ENCODE assay signal across 8 cellular contexts in the genomic region with DNA sequence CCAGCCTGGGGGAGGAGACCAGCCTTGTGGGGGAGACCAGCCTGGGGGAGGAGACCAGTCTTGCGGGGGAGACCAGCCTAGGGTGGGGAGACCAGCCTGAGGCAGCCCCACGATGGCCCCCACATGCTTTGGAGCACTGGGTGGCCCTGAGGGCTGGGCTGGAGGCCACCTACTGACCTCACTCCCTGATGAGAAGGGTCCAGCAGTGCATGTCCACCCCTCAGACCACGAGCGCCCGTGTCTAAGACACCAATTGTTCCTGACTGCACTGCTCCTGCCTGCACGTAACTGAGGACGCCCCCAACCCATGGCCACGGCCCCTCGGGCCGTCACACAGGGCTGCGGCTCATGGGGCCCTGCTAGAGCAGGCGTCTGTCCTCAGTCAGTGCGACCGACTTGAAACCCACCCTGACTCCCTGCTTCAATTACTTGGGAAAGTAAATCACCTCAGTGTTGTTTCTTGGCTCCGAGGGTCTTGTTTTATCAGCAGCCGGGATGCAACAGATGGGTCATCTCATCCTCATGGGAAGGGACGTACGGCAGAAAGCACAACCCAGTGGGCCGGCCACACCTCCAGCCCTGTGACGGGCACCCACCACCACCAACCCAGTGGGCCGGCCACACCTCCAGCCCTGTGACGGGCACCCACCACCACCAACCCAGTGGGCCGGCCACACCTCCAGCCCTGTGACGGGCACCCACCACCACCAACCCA. TPM values are rescaled to one million over a fixed set of nuclear protein-coding genes. Genes with fewer than 3 reads are reported as not detected.
DNase-seq lines count a peak whose midpoint lies in the region; ATAC-seq and TF ChIP-seq lines count a peak whose summit lies in the region.

A gene (minus strand): TSS at position 550 of the 715 bp plus-strand sequence. CDS start 1,643 bp downstream, outside the sequence.

- H3K4me2 ChIP-seq in DND-41 (ENCODE audit: insufficient read depth, low read length) (peak within 1 kb of the TSS; percentile 43), OCI-LY7 (ENCODE audit: low read length) (peak within 1 kb of the TSS; percentile 81)

- no peak for TF ChIP-seq CTCF in DND-41 (IDR thresholded peaks at IDR 0.05; ENCODE audit: borderline replicate concordance, extremely low read depth, low read length, poor library complexity, severe bottlenecking)
- TF ChIP-seq CTCF in OCI-LY7 (conservative IDR thresholded peaks at IDR 0.05; ENCODE audit: low read length), result no peak
- TF ChIP-seq CTCF in osteocyte (IDR thresholded peaks at IDR 0.05), result no peak
- no peak for TF ChIP-seq CTCF in type B pancreatic cell (conservative IDR thresholded peaks at IDR 0.05)

- no peaks in the 10 kb centered on the region for H3K9me3 Mint-ChIP-seq in activated naive CD8-positive, alpha-beta T cell treated with anti-CD3 and anti-CD28 coated beads for 36 hours
- no peaks in the 10 kb centered on the region for H3K9me3 Mint-ChIP-seq in osteocyte (ENCODE audit: unreplicated experiment)
- no peaks in the 10 kb centered on the region for H3K9me3 Mint-ChIP-seq in type B pancreatic cell

- H3K4me1 Mint-ChIP-seq in activated naive CD8-positive, alpha-beta T cell treated with anti-CD3 and anti-CD28 coated beads for 36 hours, result peaks cover 12% of the 10 kb centered on the region
- H3K4me1 Mint-ChIP-seq in osteocyte (ENCODE audit: unreplicated experiment) (peaks cover 25% of the 10 kb centered on the region), type B pancreatic cell (ENCODE audit: unreplicated experiment) (peaks cover 16% of the 10 kb centered on the region)

- no peaks in the 10 kb centered on the region for H3K27me3 ChIP-seq in DND-41 (ENCODE audit: insufficient read depth, low read length, poor library complexity)

- peaks cover 3% of the 10 kb centered on the region for H3K27me3 Mint-ChIP-seq in activated naive CD8-positive, alpha-beta T cell treated with anti-CD3 and anti-CD28 coated beads for 36 hours
- H3K27me3 Mint-ChIP-seq in osteocyte (ENCODE audit: unreplicated experiment) (no peaks in the 10 kb centered on the region), type B pancreatic cell (no peaks in the 10 kb centered on the region)

- ATAC-seq in DND-41 (ENCODE audit: insufficient read depth, low read depth) (no peak), HG02840 (IDR thresholded peaks at IDR 0.05; ENCODE audit: low FRiP score, unreplicated experiment) (peak; percentile 48), Right ventricle myocardium inferior (peak; percentile 79), GM21786 (IDR thresholded peaks at IDR 0.05; ENCODE audit: unreplicated experiment) (no peak)

- DNase-seq in DND-41, result no peak
- peak; percentile 46 for DNase-seq in OCI-LY7 (ENCODE audit: low spot score)
- DNase-seq in activated naive CD8-positive, alpha-beta T cell treated with anti-CD3 and anti-CD28 coated beads for 36 hours, result no peak
- DNase-seq in Right ventricle myocardium inferior (ENCODE audit: missing footprints), result peak; percentile 89
- peak; percentile 88 for DNase-seq in osteocyte (ENCODE audit: extremely low spot score, unreplicated experiment)
- peak; percentile 70 for DNase-seq in type B pancreatic cell (ENCODE audit: extremely low spot score, unreplicated experiment)

- H3K79me2 ChIP-seq in DND-41 (ENCODE audit: insufficient read depth, low read length) (no peaks in the 10 kb centered on the region), OCI-LY7 (ENCODE audit: insufficient read depth, low read depth, low read length) (no peaks in the 10 kb centered on the region)

- H3K4me3 Mint-ChIP-seq in activated naive CD8-positive, alpha-beta T cell treated with anti-CD3 and anti-CD28 coated beads for 36 hours, result peak within 1 kb of the TSS; percentile 77
- H3K4me3 Mint-ChIP-seq in osteocyte (ENCODE audit: unreplicated experiment) (peak within 1 kb of the TSS; percentile 89), type B pancreatic cell (peak within 1 kb of the TSS; percentile 94)

- peaks cover 8% of the 10 kb centered on the region for H3K4me1 ChIP-seq in DND-41 (ENCODE audit: insufficient read depth, low read length)
- H3K4me1 ChIP-seq in OCI-LY7 (ENCODE audit: insufficient read depth, low read length, poor library complexity, severe bottlenecking), result peaks cover 13% of the 10 kb centered on the region

- H3K9me2 ChIP-seq in OCI-LY7 (ENCODE audit: insufficient read depth, low read length), result no peaks in the 10 kb centered on the region

- peak within 1 kb of the TSS; percentile 76 for H3K27ac Mint-ChIP-seq in activated naive CD8-positive, alpha-beta T cell treated with anti-CD3 and anti-CD28 coated beads for 36 hours
- H3K27ac Mint-ChIP-seq in osteocyte (ENCODE audit: unreplicated experiment), result peak within 1 kb of the TSS; percentile 90
- peak within 1 kb of the TSS; percentile 95 for H3K27ac Mint-ChIP-seq in type B pancreatic cell

- H3K36me3 ChIP-seq in DND-41 (ENCODE audit: insufficient read depth, low read length) (peaks cover 8% of the 10 kb centered on the region; the same call in 1 of the 2 replicates), OCI-LY7 (ENCODE audit: insufficient read depth, low read length) (no peaks in the 10 kb centered on the region)

- BruUV-seq in OCI-LY7 (replicated peaks; lab: Mats Ljungman, UMichigan), result no TSS peak

- CTCF ChIA-PET in OCI-LY7 (lab: Charles Lee; ENCODE audit: unreplicated experiment), result no interaction called here

- H3K27ac ChIP-seq in DND-41 (ENCODE audit: low read length) (no peak within 1 kb of the TSS), OCI-LY7 (ENCODE audit: low read depth, low read length, poor library complexity, severe bottlenecking) (no peak within 1 kb of the TSS)

- no peaks in the 10 kb centered on the region for H3K36me3 Mint-ChIP-seq in activated naive CD8-positive, alpha-beta T cell treated with anti-CD3 and anti-CD28 coated beads for 36 hours
- H3K36me3 Mint-ChIP-seq in osteocyte (ENCODE audit: unreplicated experiment) (peaks cover 10% of the 10 kb centered on the region), type B pancreatic cell (no peaks in the 10 kb centered on the region)

- intact Hi-C loops in OCI-LY7 (cut with micrococcal nuclease; ENCODE audit: unreplicated experiment), result no loop called here
- intact Hi-C loops in Right ventricle myocardium inferior (cut with DNase I), result no loop called here

- H3K9me3 ChIP-seq in DND-41 (ENCODE audit: insufficient read depth, low read length, severe bottlenecking) (no peaks in the 10 kb centered on the region), OCI-LY7 (ENCODE audit: low read length) (no peaks in the 10 kb centered on the region)

- no peak within 1 kb of the TSS for H3K9ac ChIP-seq in DND-41 (ENCODE audit: low read depth, low read length)

- H2AFZ ChIP-seq in DND-41 (ENCODE audit: low read depth, low read length) (0 out of 2 replicates have a peak within 1 kb of the TSS, but pooled peaks have one; percentile 1), OCI-LY7 (ENCODE audit: low read length) (peak within 1 kb of the TSS; percentile 73; the same call in 1 of the 2 replicates)

- POLR2A ChIA-PET in OCI-LY7 (lab: Charles Lee), result interaction anchor here (0.6 kb wide), 1 partner anchor 67 kb away, joined by 3 read pairs; no protein-coding TSS in a partner anchor

- H4K20me1 ChIP-seq in DND-41 (ENCODE audit: insufficient read depth, low read length) (no peaks in the 10 kb centered on the region), OCI-LY7 (ENCODE audit: insufficient read depth, low read length) (no peaks in the 10 kb centered on the region)

- H3K4me3 ChIP-seq in DND-41 (ENCODE audit: low read depth in 1 of 2, low read length in 2 of 2), result peak within 1 kb of the TSS in 1 of 2 experiments; percentile 26; a peak in 1 of 4 replicates
- H3K4me3 ChIP-seq in OCI-LY7 (ENCODE audit: low read depth, low read length, poor library complexity, severe bottlenecking), result peak within 1 kb of the TSS; percentile 77

RNA-seq across cellular contexts. Expression of the gene that starts here (rescaled TPM):
- total RNA-seq in OCI-LY7 (2014; rRNA removed; shearing (Covaris generic)), result 2.0 and 4.7 TPM in 2 replicates
- total RNA-seq in OCI-LY7 (2022) (8.3 and 10.4 TPM in 2 replicates), Right ventricle myocardium inferior (7.7 TPM), osteocyte (17.5 and 18.9 TPM in 2 replicates), type B pancreatic cell (ENCODE audit: low replicate concordance) (18.5 and 24.7 TPM in 2 replicates)
- 1 to 10 TPM; 6.3 to 6.9 TPM for total RNA-seq in activated naive CD8-positive, alpha-beta T cell treated with anti-CD3 and anti-CD28 coated beads for 36 hours

Comparison
In these comparisons a context has a peak if more than half of its experiments do, and no peak if none do; other contexts are left out.
1. ATAC-seq: peak in HG02840 (single experiment) and Right ventricle myocardium inferior (single experiment); none in DND-41 (single experiment) and GM21786 (single experiment).
2. DNase-seq: peak in OCI-LY7 (single experiment), Right ventricle myocardium inferior (single experiment), osteocyte (single experiment) and type B pancreatic cell (single experiment); none in DND-41 (single experiment) and activated naive CD8-positive, alpha-beta T cell treated with anti-CD3 and anti-CD28 coated beads for 36 hours (single experiment).
3. Peak in every context shown above with its lines, with median percentiles within 50 percentile points of each other: H3K27ac Mint-ChIP-seq and H3K4me3 Mint-ChIP-seq.